30 cellular contexts compared by ENCODE assay signal in genomic region chr3:73663495-73663894, GRCh38. TPM values are rescaled to one million over a fixed set of nuclear protein-coding genes. Genes with fewer than 3 reads are reported as not detected.
"Had no signal": no experiment of that assay in that cellular context is flagged by ENCODE, and none has a peak within 500 bp of the region (broad histone marks: within the 10 kb centered on the region; RNA-seq: fewer than 3 reads in every experiment).

No MANE protein-coding gene starts in this region.

- H3K9me3 ChIP-seq: adrenal gland, breast epithelium, esophagus muscularis mucosa, gastrocnemius medialis, heart left ventricle had no signal

- H3K4me1 ChIP-seq: breast epithelium, esophagus muscularis mucosa, foreskin keratinocyte, gastrocnemius medialis had no signal

- H3K36me3 ChIP-seq: adrenal gland, breast epithelium, esophagus muscularis mucosa, gastrocnemius medialis, heart left ventricle, WERI-Rb-1 had no signal

- DNase-seq: activated B cell treated with CpG ODN at 0.5 μM for 24 hours; activated CD4-positive, alpha-beta T cell treated with anti-CD3 and anti-CD28 coated beads for 48 hours; activated CD4-positive, alpha-beta T cell treated with anti-CD3 and anti-CD28 coated beads, Interleukin-2, amount 50 U/mL, for 1 hour; activated CD4-positive, alpha-beta T cell treated with anti-CD3 and anti-CD28 coated beads, Interleukin-2, amount 50 U/mL, for 48 hours; activated CD8-positive, alpha-beta memory T cell treated with anti-CD3 and anti-CD28 coated beads for 24 hours; activated CD8-positive, alpha-beta T cell treated with anti-CD3 and anti-CD28 coated beads for 36 hours; activated effector memory CD4-positive, alpha-beta T cell treated with Interleukin-2 at 50 U/mL for 16 hours; activated gamma-delta T cell treated with Interleukin-2 at 50 U/mL for 16 hours; activated naive CD4-positive, alpha-beta T cell treated with Interleukin-2 at 50 U/mL for 16 hours; activated naive CD8-positive, alpha-beta T cell treated with anti-CD3 and anti-CD28 coated beads for 36 hours; activated naive CD8-positive, alpha-beta T cell treated with anti-CD3 and anti-CD28 coated beads, Interleukin-2, amount 50 U/mL, for 24 hours; activated T-cell treated with anti-CD3 and anti-CD28 coated beads, Interleukin-2, amount 50 U/mL, for 4 hours; adrenal gland; amygdala; aorta; dorsolateral prefrontal cortex; effector memory CD4-positive, alpha-beta T cell; endodermal cell; foreskin keratinocyte; gastrocnemius medialis; glutamatergic neuron; heart left ventricle; T-helper 17 cell; T1000; WERI-Rb-1 had no signal

- H3K4me3 ChIP-seq: adrenal gland, breast epithelium, coronary artery, dorsolateral prefrontal cortex, esophagus muscularis mucosa, gastrocnemius medialis, heart left ventricle had no signal

- H3K27me3 ChIP-seq: adrenal gland, breast epithelium, esophagus muscularis mucosa, gastrocnemius medialis, heart left ventricle had no signal

- ATAC-seq: activated CD4-positive, CD25-positive, alpha-beta regulatory T cell treated with anti-CD3 and anti-CD28 coated beads, Interleukin-2, amount 50 U/mL, for 24 hours; activated CD8-positive, alpha-beta T cell treated with anti-CD3 and anti-CD28 coated beads for 36 hours; activated naive CD8-positive, alpha-beta T cell treated with anti-CD3 and anti-CD28 coated beads, Interleukin-2, amount 50 U/mL, for 24 hours; activated T-cell treated with anti-CD3 and anti-CD28 coated beads, Interleukin-2, amount 50 U/mL, for 4 hours; activated T-helper 17 cell treated with anti-CD3 and anti-CD28 coated beads, Interleukin-2, amount 50 U/mL, for 72 hours; foreskin keratinocyte; gastrocnemius medialis; heart left ventricle; T-helper 17 cell had no signal

- H3K27ac ChIP-seq: adrenal gland, breast epithelium, coronary artery, dorsolateral prefrontal cortex, esophagus muscularis mucosa, foreskin keratinocyte, gastrocnemius medialis, WERI-Rb-1 had no signal

RNA-seq across cellular contexts. Expression of gene PDZRN3, which starts 38.8 kb away (rescaled TPM):
- total RNA-seq: activated B cell treated with CpG ODN at 0.5 μM for 24 hours; activated CD8-positive, alpha-beta T cell treated with anti-CD3 and anti-CD28 coated beads for 36 hours; activated naive CD8-positive, alpha-beta T cell treated with anti-CD3 and anti-CD28 coated beads for 36 hours; activated T-helper 17 cell treated with anti-CD3 and anti-CD28 coated beads, Interleukin-2, amount 50 U/mL, for 72 hours; T-helper 17 cell had no signal
- polyA plus RNA-seq: foreskin keratinocyte had no signal
